Comparison of ENCODE assay signal across 1 cellular context in the genomic region with DNA sequence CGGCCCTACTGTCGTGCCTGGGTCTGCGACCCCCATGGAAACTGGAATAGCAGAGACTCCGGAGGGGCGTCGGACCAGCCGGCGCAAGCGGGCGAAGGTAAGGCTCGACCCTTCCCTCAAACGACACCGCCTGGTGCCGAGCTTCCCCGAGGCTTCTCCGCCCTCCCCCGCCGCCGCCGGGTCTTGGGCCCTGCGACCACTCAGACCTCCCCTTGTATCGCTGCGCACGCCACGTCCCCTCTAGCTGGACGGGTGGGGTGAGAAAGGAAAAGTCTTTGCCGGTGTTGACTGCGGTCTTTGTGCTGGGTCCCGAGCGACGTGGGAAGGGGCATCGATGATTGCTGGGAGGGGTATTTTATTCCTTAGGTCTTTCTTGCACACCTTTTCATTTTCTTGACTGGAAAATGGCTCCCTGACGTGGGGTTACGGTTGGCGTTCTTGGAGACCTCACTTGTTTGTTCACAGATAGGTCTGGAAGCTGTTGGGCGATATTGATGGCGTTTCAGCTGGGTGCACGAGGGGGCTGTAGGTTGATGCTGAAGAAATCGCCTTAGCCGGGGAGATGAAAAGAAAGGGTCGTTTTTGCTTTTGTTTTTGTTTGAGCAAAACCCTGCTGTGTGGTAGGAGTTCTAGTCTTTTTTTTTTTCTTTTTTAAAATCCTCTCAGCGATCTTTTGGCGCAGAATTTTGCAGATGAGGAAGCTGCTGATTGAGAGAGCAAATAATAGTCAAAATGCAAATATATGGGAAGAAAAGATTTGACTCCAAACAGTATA.
TF ChIP-seq lines count a peak whose summit lies in the region.

No MANE protein-coding gene starts in this region.

TF ChIP-seq in K562, 482 proteins besides CTCF, POLR2A, EP300 and RAD21 (continues in another document):
- TF ChIP-seq, protein P1, sequence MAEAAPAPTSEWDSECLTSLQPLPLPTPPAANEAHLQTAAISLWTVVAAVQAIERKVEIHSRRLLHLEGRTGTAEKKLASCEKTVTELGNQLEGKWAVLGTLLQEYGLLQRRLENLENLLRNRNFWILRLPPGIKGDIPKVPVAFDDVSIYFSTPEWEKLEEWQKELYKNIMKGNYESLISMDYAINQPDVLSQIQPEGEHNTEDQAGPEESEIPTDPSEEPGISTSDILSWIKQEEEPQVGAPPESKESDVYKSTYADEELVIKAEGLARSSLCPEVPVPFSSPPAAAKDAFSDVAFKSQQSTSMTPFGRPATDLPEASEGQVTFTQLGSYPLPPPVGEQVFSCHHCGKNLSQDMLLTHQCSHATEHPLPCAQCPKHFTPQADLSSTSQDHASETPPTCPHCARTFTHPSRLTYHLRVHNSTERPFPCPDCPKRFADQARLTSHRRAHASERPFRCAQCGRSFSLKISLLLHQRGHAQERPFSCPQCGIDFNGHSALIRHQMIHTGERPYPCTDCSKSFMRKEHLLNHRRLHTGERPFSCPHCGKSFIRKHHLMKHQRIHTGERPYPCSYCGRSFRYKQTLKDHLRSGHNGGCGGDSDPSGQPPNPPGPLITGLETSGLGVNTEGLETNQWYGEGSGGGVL (CRISPR knock-in tag; IDR thresholded peaks at IDR 0.05), result no peak
- TF ChIP-seq, protein P2, sequence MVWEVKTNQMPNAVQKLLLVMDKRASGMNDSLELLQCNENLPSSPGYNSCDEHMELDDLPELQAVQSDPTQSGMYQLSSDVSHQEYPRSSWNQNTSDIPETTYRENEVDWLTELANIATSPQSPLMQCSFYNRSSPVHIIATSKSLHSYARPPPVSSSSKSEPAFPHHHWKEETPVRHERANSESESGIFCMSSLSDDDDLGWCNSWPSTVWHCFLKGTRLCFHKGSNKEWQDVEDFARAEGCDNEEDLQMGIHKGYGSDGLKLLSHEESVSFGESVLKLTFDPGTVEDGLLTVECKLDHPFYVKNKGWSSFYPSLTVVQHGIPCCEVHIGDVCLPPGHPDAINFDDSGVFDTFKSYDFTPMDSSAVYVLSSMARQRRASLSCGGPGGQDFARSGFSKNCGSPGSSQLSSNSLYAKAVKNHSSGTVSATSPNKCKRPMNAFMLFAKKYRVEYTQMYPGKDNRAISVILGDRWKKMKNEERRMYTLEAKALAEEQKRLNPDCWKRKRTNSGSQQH (CRISPR knock-in tag; IDR thresholded peaks at IDR 0.05), result no peak
- no peak for TF ChIP-seq HMGN3 (IDR thresholded peaks at IDR 0.05; ENCODE audit: borderline replicate concordance, extremely low read depth, insufficient read length, low read depth, low read length)
- no peak for TF ChIP-seq NONO (IDR thresholded peaks at IDR 0.05; ENCODE audit: low read depth in 2 of 2, low read length in 1 of 2)
- peak; percentile 50; the same call in 1 of the 2 replicates for TF ChIP-seq BCOR (IDR thresholded peaks at IDR 0.05)
- TF ChIP-seq CREB1 (IDR thresholded peaks at IDR 0.05), result no peak
- TF ChIP-seq CREB1 (CRISPR knock-in tag; IDR thresholded peaks at IDR 0.05), result no peak
- TF ChIP-seq RFX5 (IDR thresholded peaks at IDR 0.05; ENCODE audit: low read depth, low read length), result no peak
- TF ChIP-seq HIVEP1 (CRISPR knock-in tag; IDR thresholded peaks at IDR 0.05), result no peak
- TF ChIP-seq TEAD1 (CRISPR knock-in tag; IDR thresholded peaks at IDR 0.05), result no peak
- TF ChIP-seq ZNF143 (CRISPR knock-in tag; IDR thresholded peaks at IDR 0.05), result no peak
- TF ChIP-seq, protein P3, sequence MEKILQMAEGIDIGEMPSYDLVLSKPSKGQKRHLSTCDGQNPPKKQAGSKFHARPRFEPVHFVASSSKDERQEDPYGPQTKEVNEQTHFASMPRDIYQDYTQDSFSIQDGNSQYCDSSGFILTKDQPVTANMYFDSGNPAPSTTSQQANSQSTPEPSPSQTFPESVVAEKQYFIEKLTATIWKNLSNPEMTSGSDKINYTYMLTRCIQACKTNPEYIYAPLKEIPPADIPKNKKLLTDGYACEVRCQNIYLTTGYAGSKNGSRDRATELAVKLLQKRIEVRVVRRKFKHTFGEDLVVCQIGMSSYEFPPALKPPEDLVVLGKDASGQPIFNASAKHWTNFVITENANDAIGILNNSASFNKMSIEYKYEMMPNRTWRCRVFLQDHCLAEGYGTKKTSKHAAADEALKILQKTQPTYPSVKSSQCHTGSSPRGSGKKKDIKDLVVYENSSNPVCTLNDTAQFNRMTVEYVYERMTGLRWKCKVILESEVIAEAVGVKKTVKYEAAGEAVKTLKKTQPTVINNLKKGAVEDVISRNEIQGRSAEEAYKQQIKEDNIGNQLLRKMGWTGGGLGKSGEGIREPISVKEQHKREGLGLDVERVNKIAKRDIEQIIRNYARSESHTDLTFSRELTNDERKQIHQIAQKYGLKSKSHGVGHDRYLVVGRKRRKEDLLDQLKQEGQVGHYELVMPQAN (IDR thresholded peaks at IDR 0.05; ENCODE audit: borderline replicate concordance), result peak; percentile 68
- 0 out of 2 replicates have a peak, but pooled peaks have one; percentile 16 for TF ChIP-seq ZNF668 (CRISPR knock-in tag; IDR thresholded peaks at IDR 0.05)
- no peak for TF ChIP-seq PHB2 (IDR thresholded peaks at IDR 0.05; ENCODE audit: low read depth)
- TF ChIP-seq ZC3H4 (CRISPR knock-in tag; IDR thresholded peaks at IDR 0.05; ENCODE audit: borderline replicate concordance), result peak; percentile 85; the same call in 1 of the 2 replicates
- no peak for TF ChIP-seq CXXC5 (CRISPR knock-in tag; IDR thresholded peaks at IDR 0.05)
- TF ChIP-seq NCOA2 (IDR thresholded peaks at IDR 0.05; ENCODE audit: partially characterized antibody in 2 of 2), result no peak
- TF ChIP-seq, protein P4, sequence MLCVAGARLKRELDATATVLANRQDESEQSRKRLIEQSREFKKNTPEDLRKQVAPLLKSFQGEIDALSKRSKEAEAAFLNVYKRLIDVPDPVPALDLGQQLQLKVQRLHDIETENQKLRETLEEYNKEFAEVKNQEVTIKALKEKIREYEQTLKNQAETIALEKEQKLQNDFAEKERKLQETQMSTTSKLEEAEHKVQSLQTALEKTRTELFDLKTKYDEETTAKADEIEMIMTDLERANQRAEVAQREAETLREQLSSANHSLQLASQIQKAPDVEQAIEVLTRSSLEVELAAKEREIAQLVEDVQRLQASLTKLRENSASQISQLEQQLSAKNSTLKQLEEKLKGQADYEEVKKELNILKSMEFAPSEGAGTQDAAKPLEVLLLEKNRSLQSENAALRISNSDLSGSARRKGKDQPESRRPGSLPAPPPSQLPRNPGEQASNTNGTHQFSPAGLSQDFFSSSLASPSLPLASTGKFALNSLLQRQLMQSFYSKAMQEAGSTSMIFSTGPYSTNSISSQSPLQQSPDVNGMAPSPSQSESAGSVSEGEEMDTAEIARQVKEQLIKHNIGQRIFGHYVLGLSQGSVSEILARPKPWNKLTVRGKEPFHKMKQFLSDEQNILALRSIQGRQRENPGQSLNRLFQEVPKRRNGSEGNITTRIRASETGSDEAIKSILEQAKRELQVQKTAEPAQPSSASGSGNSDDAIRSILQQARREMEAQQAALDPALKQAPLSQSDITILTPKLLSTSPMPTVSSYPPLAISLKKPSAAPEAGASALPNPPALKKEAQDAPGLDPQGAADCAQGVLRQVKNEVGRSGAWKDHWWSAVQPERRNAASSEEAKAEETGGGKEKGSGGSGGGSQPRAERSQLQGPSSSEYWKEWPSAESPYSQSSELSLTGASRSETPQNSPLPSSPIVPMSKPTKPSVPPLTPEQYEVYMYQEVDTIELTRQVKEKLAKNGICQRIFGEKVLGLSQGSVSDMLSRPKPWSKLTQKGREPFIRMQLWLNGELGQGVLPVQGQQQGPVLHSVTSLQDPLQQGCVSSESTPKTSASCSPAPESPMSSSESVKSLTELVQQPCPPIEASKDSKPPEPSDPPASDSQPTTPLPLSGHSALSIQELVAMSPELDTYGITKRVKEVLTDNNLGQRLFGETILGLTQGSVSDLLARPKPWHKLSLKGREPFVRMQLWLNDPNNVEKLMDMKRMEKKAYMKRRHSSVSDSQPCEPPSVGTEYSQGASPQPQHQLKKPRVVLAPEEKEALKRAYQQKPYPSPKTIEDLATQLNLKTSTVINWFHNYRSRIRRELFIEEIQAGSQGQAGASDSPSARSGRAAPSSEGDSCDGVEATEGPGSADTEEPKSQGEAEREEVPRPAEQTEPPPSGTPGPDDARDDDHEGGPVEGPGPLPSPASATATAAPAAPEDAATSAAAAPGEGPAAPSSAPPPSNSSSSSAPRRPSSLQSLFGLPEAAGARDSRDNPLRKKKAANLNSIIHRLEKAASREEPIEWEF (CRISPR knock-in tag; IDR thresholded peaks at IDR 0.05), result no peak
- TF ChIP-seq, protein P5, sequence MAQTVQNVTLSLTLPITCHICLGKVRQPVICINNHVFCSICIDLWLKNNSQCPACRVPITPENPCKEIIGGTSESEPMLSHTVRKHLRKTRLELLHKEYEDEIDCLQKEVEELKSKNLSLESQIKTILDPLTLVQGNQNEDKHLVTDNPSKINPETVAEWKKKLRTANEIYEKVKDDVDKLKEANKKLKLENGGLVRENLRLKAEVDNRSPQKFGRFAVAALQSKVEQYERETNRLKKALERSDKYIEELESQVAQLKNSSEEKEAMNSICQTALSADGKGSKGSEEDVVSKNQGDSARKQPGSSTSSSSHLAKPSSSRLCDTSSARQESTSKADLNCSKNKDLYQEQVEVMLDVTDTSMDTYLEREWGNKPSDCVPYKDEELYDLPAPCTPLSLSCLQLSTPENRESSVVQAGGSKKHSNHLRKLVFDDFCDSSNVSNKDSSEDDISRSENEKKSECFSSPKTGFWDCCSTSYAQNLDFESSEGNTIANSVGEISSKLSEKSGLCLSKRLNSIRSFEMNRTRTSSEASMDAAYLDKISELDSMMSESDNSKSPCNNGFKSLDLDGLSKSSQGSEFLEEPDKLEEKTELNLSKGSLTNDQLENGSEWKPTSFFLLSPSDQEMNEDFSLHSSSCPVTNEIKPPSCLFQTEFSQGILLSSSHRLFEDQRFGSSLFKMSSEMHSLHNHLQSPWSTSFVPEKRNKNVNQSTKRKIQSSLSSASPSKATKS (CRISPR knock-in tag; IDR thresholded peaks at IDR 0.05), result no peak
- no peak for TF ChIP-seq ZNF830 (CRISPR knock-in tag; IDR thresholded peaks at IDR 0.05)
- TF ChIP-seq SRSF1 (IDR thresholded peaks at IDR 0.05; ENCODE audit: low read depth, low read length), result no peak
- TF ChIP-seq KAT7 (CRISPR knock-in tag; IDR thresholded peaks at IDR 0.05; ENCODE audit: borderline replicate concordance), result no peak
- TF ChIP-seq ETS2 (tag; IDR thresholded peaks at IDR 0.05; ENCODE audit: borderline replicate concordance, poor library complexity, severe bottlenecking), result no peak
- TF ChIP-seq GABPB2 (CRISPR knock-in tag; conservative IDR thresholded peaks at IDR 0.05), result no peak
- TF ChIP-seq SRSF9 (IDR thresholded peaks at IDR 0.05; ENCODE audit: borderline replicate concordance, low read depth, low read length), result no peak
- TF ChIP-seq, protein P6, sequence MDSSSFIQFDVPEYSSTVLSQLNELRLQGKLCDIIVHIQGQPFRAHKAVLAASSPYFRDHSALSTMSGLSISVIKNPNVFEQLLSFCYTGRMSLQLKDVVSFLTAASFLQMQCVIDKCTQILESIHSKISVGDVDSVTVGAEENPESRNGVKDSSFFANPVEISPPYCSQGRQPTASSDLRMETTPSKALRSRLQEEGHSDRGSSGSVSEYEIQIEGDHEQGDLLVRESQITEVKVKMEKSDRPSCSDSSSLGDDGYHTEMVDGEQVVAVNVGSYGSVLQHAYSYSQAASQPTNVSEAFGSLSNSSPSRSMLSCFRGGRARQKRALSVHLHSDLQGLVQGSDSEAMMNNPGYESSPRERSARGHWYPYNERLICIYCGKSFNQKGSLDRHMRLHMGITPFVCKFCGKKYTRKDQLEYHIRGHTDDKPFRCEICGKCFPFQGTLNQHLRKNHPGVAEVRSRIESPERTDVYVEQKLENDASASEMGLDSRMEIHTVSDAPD (CRISPR knock-in tag; IDR thresholded peaks at IDR 0.05), result no peak
- no peak for TF ChIP-seq KLF6 (CRISPR knock-in tag; IDR thresholded peaks at IDR 0.05; ENCODE audit: borderline replicate concordance)
- TF ChIP-seq POLR2AphosphoS5 (IDR thresholded peaks at IDR 0.05; ENCODE audit: control insufficient read depth, insufficient read depth, low read depth, low read length), result peak; percentile 28; the same call in 1 of the 2 replicates
- TF ChIP-seq SAP30 (IDR thresholded peaks at IDR 0.05; ENCODE audit: borderline replicate concordance, insufficient read depth, low read depth, low read length, poor library complexity, severe bottlenecking), result peak; percentile 38
- no peak for TF ChIP-seq TCF7L2 (IDR thresholded peaks at IDR 0.05; ENCODE audit: low read depth, low read length)
- no peak for TF ChIP-seq MTF1 (CRISPR knock-in tag; IDR thresholded peaks at IDR 0.05; ENCODE audit: borderline replicate concordance)
- no peak for TF ChIP-seq ZNF212 (CRISPR knock-in tag; IDR thresholded peaks at IDR 0.05)
- TF ChIP-seq U2AF2 (optimal IDR thresholded peaks at IDR 0.05; ENCODE audit: low read depth, low read length), result no peak
- TF ChIP-seq ZNF165 (CRISPR knock-in tag; IDR thresholded peaks at IDR 0.05; ENCODE audit: borderline replicate concordance), result no peak
- no peak for TF ChIP-seq FOXJ3 (CRISPR knock-in tag; IDR thresholded peaks at IDR 0.05)
- TF ChIP-seq SAFB2 (IDR thresholded peaks at IDR 0.05; ENCODE audit: borderline replicate concordance, low read depth, low read length, severe bottlenecking), result no peak
- TF ChIP-seq SIRT6 (IDR thresholded peaks at IDR 0.05; ENCODE audit: low read depth, low read length), result no peak
- TF ChIP-seq PHF21A (IDR thresholded peaks at IDR 0.05; ENCODE audit: borderline replicate concordance, low read depth), result no peak
- TF ChIP-seq, protein P7, sequence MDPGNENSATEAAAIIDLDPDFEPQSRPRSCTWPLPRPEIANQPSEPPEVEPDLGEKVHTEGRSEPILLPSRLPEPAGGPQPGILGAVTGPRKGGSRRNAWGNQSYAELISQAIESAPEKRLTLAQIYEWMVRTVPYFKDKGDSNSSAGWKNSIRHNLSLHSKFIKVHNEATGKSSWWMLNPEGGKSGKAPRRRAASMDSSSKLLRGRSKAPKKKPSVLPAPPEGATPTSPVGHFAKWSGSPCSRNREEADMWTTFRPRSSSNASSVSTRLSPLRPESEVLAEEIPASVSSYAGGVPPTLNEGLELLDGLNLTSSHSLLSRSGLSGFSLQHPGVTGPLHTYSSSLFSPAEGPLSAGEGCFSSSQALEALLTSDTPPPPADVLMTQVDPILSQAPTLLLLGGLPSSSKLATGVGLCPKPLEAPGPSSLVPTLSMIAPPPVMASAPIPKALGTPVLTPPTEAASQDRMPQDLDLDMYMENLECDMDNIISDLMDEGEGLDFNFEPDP (CRISPR knock-in tag; IDR thresholded peaks at IDR 0.05), result no peak
- TF ChIP-seq, protein P8, sequence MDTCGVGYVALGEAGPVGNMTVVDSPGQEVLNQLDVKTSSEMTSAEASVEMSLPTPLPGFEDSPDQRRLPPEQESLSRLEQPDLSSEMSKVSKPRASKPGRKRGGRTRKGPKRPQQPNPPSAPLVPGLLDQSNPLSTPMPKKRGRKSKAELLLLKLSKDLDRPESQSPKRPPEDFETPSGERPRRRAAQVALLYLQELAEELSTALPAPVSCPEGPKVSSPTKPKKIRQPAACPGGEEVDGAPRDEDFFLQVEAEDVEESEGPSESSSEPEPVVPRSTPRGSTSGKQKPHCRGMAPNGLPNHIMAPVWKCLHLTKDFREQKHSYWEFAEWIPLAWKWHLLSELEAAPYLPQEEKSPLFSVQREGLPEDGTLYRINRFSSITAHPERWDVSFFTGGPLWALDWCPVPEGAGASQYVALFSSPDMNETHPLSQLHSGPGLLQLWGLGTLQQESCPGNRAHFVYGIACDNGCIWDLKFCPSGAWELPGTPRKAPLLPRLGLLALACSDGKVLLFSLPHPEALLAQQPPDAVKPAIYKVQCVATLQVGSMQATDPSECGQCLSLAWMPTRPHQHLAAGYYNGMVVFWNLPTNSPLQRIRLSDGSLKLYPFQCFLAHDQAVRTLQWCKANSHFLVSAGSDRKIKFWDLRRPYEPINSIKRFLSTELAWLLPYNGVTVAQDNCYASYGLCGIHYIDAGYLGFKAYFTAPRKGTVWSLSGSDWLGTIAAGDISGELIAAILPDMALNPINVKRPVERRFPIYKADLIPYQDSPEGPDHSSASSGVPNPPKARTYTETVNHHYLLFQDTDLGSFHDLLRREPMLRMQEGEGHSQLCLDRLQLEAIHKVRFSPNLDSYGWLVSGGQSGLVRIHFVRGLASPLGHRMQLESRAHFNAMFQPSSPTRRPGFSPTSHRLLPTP (IDR thresholded peaks at IDR 0.05; ENCODE audit: borderline replicate concordance, extremely low read depth, insufficient read length), result no peak
- TF ChIP-seq MIER1 (IDR thresholded peaks at IDR 0.05; ENCODE audit: low read depth), result 0 out of 2 replicates have a peak, but pooled peaks have one; percentile 20
